ENCODE assay signal across 1 cellular context in the genomic region with DNA sequence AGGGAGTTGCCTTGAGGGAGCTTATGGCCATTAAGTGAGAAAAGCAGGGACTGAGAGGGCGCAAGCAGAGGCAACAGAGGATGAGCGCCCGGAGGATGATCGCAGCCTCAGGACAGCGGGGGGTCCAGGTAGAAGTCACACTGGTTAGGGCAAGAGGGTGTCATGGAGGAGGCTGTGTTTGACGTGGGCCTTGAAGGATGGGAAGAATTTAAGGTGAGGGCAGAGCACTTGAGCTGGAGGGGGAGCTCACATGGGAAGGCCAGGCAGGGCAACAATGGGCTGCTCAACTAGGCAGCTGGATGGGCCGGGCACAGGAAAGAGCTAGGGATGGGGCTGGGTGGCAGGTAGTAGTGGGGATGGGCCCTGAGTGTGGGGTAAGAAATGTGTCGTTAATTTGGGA.
TF ChIP-seq lines count a peak whose summit lies in the region.

No MANE protein-coding gene starts in this region.

TF ChIP-seq in GM23338, 12 proteins besides CTCF, POLR2A, EP300 and RAD21 (continued from another document):
- TF ChIP-seq, protein P1, sequence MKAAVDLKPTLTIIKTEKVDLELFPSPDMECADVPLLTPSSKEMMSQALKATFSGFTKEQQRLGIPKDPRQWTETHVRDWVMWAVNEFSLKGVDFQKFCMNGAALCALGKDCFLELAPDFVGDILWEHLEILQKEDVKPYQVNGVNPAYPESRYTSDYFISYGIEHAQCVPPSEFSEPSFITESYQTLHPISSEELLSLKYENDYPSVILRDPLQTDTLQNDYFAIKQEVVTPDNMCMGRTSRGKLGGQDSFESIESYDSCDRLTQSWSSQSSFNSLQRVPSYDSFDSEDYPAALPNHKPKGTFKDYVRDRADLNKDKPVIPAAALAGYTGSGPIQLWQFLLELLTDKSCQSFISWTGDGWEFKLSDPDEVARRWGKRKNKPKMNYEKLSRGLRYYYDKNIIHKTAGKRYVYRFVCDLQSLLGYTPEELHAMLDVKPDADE (IDR thresholded peaks at IDR 0.05), result no peak
